24 cellular contexts compared by ENCODE assay signal in genomic region chr2:18861951-18862350, GRCh38.
DNase-seq lines count a peak whose midpoint lies in the region; ATAC-seq, FAIRE-seq and TF ChIP-seq lines count a peak whose summit lies in the region.
"Had no signal": no experiment of that assay in that cellular context is flagged by ENCODE, and none has a peak within 500 bp of the region (broad histone marks: within the 10 kb centered on the region; RNA-seq: fewer than 3 reads in every experiment).

No MANE protein-coding gene starts in this region.

- no peaks in the 10 kb centered on the region for H3K36me3 Mint-ChIP-seq in activated CD8-positive, alpha-beta T cell treated with anti-CD3 and anti-CD28 coated beads, Interleukin-2, amount 10 ng/mL, durations not matched to agents 7 days and 5 days (ENCODE audit: low read depth)

- no peaks in the 10 kb centered on the region for H3K4me1 Mint-ChIP-seq in activated CD8-positive, alpha-beta T cell treated with anti-CD3 and anti-CD28 coated beads, Interleukin-2, amount 10 ng/mL, durations not matched to agents 7 days and 5 days (ENCODE audit: low read depth)
- H3K4me1 Mint-ChIP-seq: B cell had no signal

- H3K27ac Mint-ChIP-seq in activated CD8-positive, alpha-beta T cell treated with anti-CD3 and anti-CD28 coated beads, Interleukin-2, amount 10 ng/mL, durations not matched to agents 7 days and 5 days: no peak overlapping the region
- H3K27ac Mint-ChIP-seq: B cell; CD4-positive, alpha-beta T cell; CD8-positive, alpha-beta T cell had no signal

- no peak overlapping the region for H2AFZ ChIP-seq in endothelial cell of umbilical vein (ENCODE audit: low read depth, low read length)

- no peak for ATAC-seq in activated CD8-positive, alpha-beta T cell treated with anti-CD3 and anti-CD28 coated beads, Interleukin-2, amount 10 ng/mL, durations not matched to agents 7 days and 5 days
- ATAC-seq: A549; CD8-positive, alpha-beta T cell had no signal

- H3K4me1 ChIP-seq in endothelial cell of umbilical vein (ENCODE audit: control insufficient read depth, extremely low read depth, insufficient read depth, low read length): no peaks in the 10 kb centered on the region
- H3K4me1 ChIP-seq: A549 had no signal

- H3K9me1 ChIP-seq in endothelial cell of umbilical vein (replicated peaks; ENCODE audit: control insufficient read depth, extremely low read depth, insufficient read depth, low read length): no peaks in the 10 kb centered on the region

- H3K36me3 ChIP-seq in endothelial cell of umbilical vein (ENCODE audit: control insufficient read depth in 2 of 2, extremely low read depth in 1 of 2, insufficient read depth in 2 of 2, low read length in 2 of 2): no peaks in the 10 kb centered on the region
- H3K36me3 ChIP-seq: BLaER1 treated with 17β-estradiol and CSF1 and Interleukin-3, amounts not matched to agents 10 nM and 100 nM had no signal

- no peak for TF ChIP-seq POLR2A in endothelial cell of umbilical vein (IDR thresholded peaks at IDR 0.05; ENCODE audit: low read depth, low read length)

- POLR2A ChIA-PET in endothelial cell of umbilical vein (lab: Charles Lee): no interaction called here
- POLR2A ChIA-PET in activated CD8-positive, alpha-beta T cell treated with anti-CD3 and anti-CD28 coated beads, Interleukin-2, amount 10 ng/mL, durations not matched to agents 7 days and 5 days (lab: Charles Lee): no interaction called here

- FAIRE-seq in HTR-8/SVneo (lab: Jason Lieb, UNC): peak; percentile 20
- FAIRE-seq in endothelial cell of umbilical vein (lab: Jason Lieb, UNC): no peak
- FAIRE-seq: A549, D721Med, G401.6, GM12891, GM19239 had no signal

- H3K4me3 ChIP-seq in endothelial cell of umbilical vein (replicated peaks in 1 of 3; ENCODE audit: insufficient read depth in 1 of 3, low read depth in 1 of 3, low read length in 3 of 3): no peak overlapping the region
- H3K4me3 ChIP-seq: A549; BLaER1 treated with 17β-estradiol and CSF1 and Interleukin-3, amounts not matched to agents 10 nM and 100 nM had no signal

- H3K9me3 ChIP-seq in endothelial cell of umbilical vein (replicated peaks; ENCODE audit: control insufficient read depth, insufficient read depth, low read length): no peaks in the 10 kb centered on the region
- H3K9me3 ChIP-seq: A549 had no signal

- BruUV-seq in endothelial cell of umbilical vein (replicated peaks; lab: Mats Ljungman, UMichigan): no TSS peak

- no peaks in the 10 kb centered on the region for H3K9me3 Mint-ChIP-seq in activated CD8-positive, alpha-beta T cell treated with anti-CD3 and anti-CD28 coated beads, Interleukin-2, amount 10 ng/mL, durations not matched to agents 7 days and 5 days (ENCODE audit: insufficient read depth)
- H3K9me3 Mint-ChIP-seq: CD8-positive, alpha-beta T cell had no signal

- H3K79me2 ChIP-seq in endothelial cell of umbilical vein (ENCODE audit: control insufficient read depth, insufficient read depth, low read length): no peaks in the 10 kb centered on the region

- H3K27ac ChIP-seq in endothelial cell of umbilical vein (ENCODE audit: insufficient read depth, low read depth, low read length): no peak overlapping the region
- H3K27ac ChIP-seq: 22Rv1; A549; BLaER1 treated with 17β-estradiol and CSF1 and Interleukin-3, amounts not matched to agents 10 nM and 100 nM; C4-2B had no signal

- no peak overlapping the region for H3K4me2 ChIP-seq in endothelial cell of umbilical vein (ENCODE audit: insufficient read depth, low read length)
- H3K4me2 ChIP-seq: A549; BLaER1 treated with 17β-estradiol and CSF1 and Interleukin-3, amounts not matched to agents 10 nM and 100 nM had no signal

- TF ChIP-seq CTCF in endothelial cell of umbilical vein (IDR thresholded peaks at IDR 0.05; ENCODE audit: extremely low read depth in 1 of 2, insufficient read depth in 1 of 2, low read depth in 1 of 2, low read length in 2 of 2) (no peak), GM10266 (IDR thresholded peaks at IDR 0.05; ENCODE audit: control insufficient read depth, insufficient read depth, low read depth, missing control alignments) (no peak)

- no peaks in the 10 kb centered on the region for H3K27me3 ChIP-seq in endothelial cell of umbilical vein (ENCODE audit: control insufficient read depth in 2 of 2, insufficient read depth in 2 of 2, low read length in 2 of 2)
- H3K27me3 ChIP-seq: BLaER1 treated with 17β-estradiol and CSF1 and Interleukin-3, amounts not matched to agents 10 nM and 100 nM had no signal

- no peak overlapping the region for H3K9ac ChIP-seq in endothelial cell of umbilical vein (replicated peaks; ENCODE audit: extremely low read depth, insufficient read depth, low read length)
- H3K9ac ChIP-seq: BLaER1 treated with 17β-estradiol and CSF1 and Interleukin-3, amounts not matched to agents 10 nM and 100 nM had no signal

- intact Hi-C loops in endothelial cell of umbilical vein (cut with micrococcal nuclease): no loop called here

- DNase-seq in HTR-8/SVneo (ENCODE audit: insufficient read length, low spot score): no peak
- DNase-seq in amniotic epithelial cell (ENCODE audit: low read depth): peak; percentile 22
- peak; percentile 55 to 56 for DNase-seq in dermis microvascular lymphatic vessel endothelial cell (ENCODE audit: low read depth in 2 of 2)
- DNase-seq in endothelial cell of umbilical vein (ENCODE audit: low read depth, low spot score): no peak
- no peak for DNase-seq in GM10266 (ENCODE audit: extremely low spot score)
- no peak for DNase-seq in GM03348 (ENCODE audit: low spot score)
- no peak for DNase-seq in pons (ENCODE audit: low spot score)
- no peak for DNase-seq in activated CD8-positive, alpha-beta T cell treated with anti-CD3 and anti-CD28 coated beads, Interleukin-2, amount 10 ng/mL, durations not matched to agents 7 days and 5 days
- DNase-seq: AML-193; Caco-2; Calu3; CD4-positive, alpha-beta T cell; CD8-positive, alpha-beta T cell; DMS79 treated with DMSO at 0.1 percent for 48 hours; GF-D8 had no signal

- dilution Hi-C loops in endothelial cell of umbilical vein (cut with MboI; ENCODE audit: extremely low pct_ligation_motif_present, low sequenced_read_pairs): no loop called here

- H3K4me3 Mint-ChIP-seq in activated CD8-positive, alpha-beta T cell treated with anti-CD3 and anti-CD28 coated beads, Interleukin-2, amount 10 ng/mL, durations not matched to agents 7 days and 5 days: no peak overlapping the region
- H3K4me3 Mint-ChIP-seq: B cell; CD4-positive, alpha-beta T cell; CD8-positive, alpha-beta T cell had no signal

- H4K20me1 ChIP-seq in endothelial cell of umbilical vein (replicated peaks; ENCODE audit: control insufficient read depth, extremely low read depth, insufficient read depth, low read length): no peaks in the 10 kb centered on the region
- H4K20me1 ChIP-seq: BLaER1 treated with 17β-estradiol and CSF1 and Interleukin-3, amounts not matched to agents 10 nM and 100 nM had no signal

- no peaks in the 10 kb centered on the region for H3K27me3 Mint-ChIP-seq in activated CD8-positive, alpha-beta T cell treated with anti-CD3 and anti-CD28 coated beads, Interleukin-2, amount 10 ng/mL, durations not matched to agents 7 days and 5 days (ENCODE audit: low read depth)
- H3K27me3 Mint-ChIP-seq: B cell; CD4-positive, alpha-beta T cell had no signal

- CTCF ChIA-PET in endothelial cell of umbilical vein (lab: Charles Lee): no interaction called here
- CTCF ChIA-PET in activated CD8-positive, alpha-beta T cell treated with anti-CD3 and anti-CD28 coated beads, Interleukin-2, amount 10 ng/mL, durations not matched to agents 7 days and 5 days (lab: Charles Lee): no interaction called here

TF ChIP-seq in endothelial cell of umbilical vein, 7 proteins besides CTCF, POLR2A, EP300 and RAD21:
- TF ChIP-seq MYC (IDR thresholded peaks at IDR 0.05; ENCODE audit: low read depth, low read length): no peak
- peak; percentile 10 for TF ChIP-seq FOS (IDR thresholded peaks at IDR 0.05; ENCODE audit: borderline replicate concordance, insufficient read depth, low read length)

Comparison
In these comparisons a context has a peak if more than half of its experiments do, and no peak if none do; other contexts are left out.
1. DNase-seq: peak in amniotic epithelial cell (single experiment) and dermis microvascular lymphatic vessel endothelial cell (2 of 2); none in HTR-8/SVneo (single experiment), endothelial cell of umbilical vein (single experiment), GM10266 (single experiment), GM03348 (single experiment), pons (single experiment) and activated CD8-positive, alpha-beta T cell treated with anti-CD3 and anti-CD28 coated beads, Interleukin-2, amount 10 ng/mL, durations not matched to agents 7 days and 5 days (single experiment).